29 cellular contexts compared by ENCODE assay signal in the genomic region with DNA sequence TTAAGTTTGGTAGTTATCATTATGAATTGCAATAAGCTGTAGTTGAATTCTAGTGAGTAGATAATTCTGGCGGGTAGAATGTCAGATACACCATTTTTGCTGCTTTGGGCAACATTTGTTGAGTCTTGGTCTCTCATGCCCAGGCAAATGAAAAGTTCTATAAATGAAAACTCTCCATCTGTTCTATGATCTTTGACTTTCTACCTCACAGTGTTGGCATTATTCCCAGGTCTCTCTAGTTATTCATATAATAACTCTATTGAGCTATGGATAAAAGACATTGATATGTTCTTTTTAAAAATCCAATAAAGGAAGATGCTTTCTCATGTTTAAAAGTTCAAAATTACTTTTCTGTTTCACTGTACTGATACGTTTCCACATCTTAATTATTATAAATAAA.
DNase-seq lines count a peak whose midpoint lies in the region; ATAC-seq, FAIRE-seq and TF ChIP-seq lines count a peak whose summit lies in the region.
"Had no signal": no experiment of that assay in that cellular context is flagged by ENCODE, and none has a peak within 500 bp of the region (broad histone marks: within the 10 kb centered on the region; RNA-seq: fewer than 3 reads in every experiment).

No MANE protein-coding gene starts in this region.

- H3K4me3 ChIP-seq in choroid plexus epithelial cell (ENCODE audit: low read depth, low read length): no peak overlapping the region
- no peak overlapping the region for H3K4me3 ChIP-seq in smooth muscle cell
- H3K4me3 ChIP-seq: gastroesophageal sphincter, HAP-1, lower lobe of right lung, Peyer's patch, SJSA1 had no signal

- H3F3A ChIP-seq in smooth muscle cell (ENCODE audit: low read depth): no peaks in the 10 kb centered on the region

- H2AFZ ChIP-seq in smooth muscle cell (ENCODE audit: low read depth): no peak overlapping the region

- TF ChIP-seq CTCF in choroid plexus epithelial cell (conservative IDR thresholded peaks at IDR 0.05; ENCODE audit: low read depth, low read length) (no peak), smooth muscle cell (IDR thresholded peaks at IDR 0.05; ENCODE audit: borderline replicate concordance, insufficient read depth, poor library complexity, severe bottlenecking) (no peak)

- FAIRE-seq in frontal cortex (lab: Jason Lieb, UNC): peak; percentile 31
- FAIRE-seq: HTR-8/SVneo, kidney had no signal

- no peaks in the 10 kb centered on the region for H3K4me1 ChIP-seq in smooth muscle cell (ENCODE audit: low read depth)
- H3K4me1 ChIP-seq: gastroesophageal sphincter, HAP-1, lower lobe of right lung, Peyer's patch, SJSA1 had no signal

- ATAC-seq in GM21360 (IDR thresholded peaks at IDR 0.05; ENCODE audit: unreplicated experiment): no peak
- no peak for ATAC-seq in stimulated activated naive CD8-positive, alpha-beta T cell treated with anti-CD3 and anti-CD28 coated beads, Interleukin-15, Interleukin-2, amounts not matched to agents 100 U/mL and 50 U/mL, for 24 hours
- ATAC-seq: activated naive CD8-positive, alpha-beta T cell treated with anti-CD3 and anti-CD28 coated beads, Interleukin-2, amount 50 U/mL, for 24 hours; gastroesophageal sphincter; lower lobe of right lung; stimulated activated memory B cell treated with anti-CD40 and anti-IgM and Interleukin-4, amounts not matched to agents 10 μg/mL and 1 μg/mL and 100 μg/mL, for 72 hours; T-helper 17 cell had no signal

- no peak overlapping the region for H3K4me2 ChIP-seq in smooth muscle cell

- DNase-seq in ELR (ENCODE audit: low read depth): peak; percentile 1
- DNase-seq in NCI-H2171 (lab: John Stamatoyannopoulos, UW): peak; percentile 78
- DNase-seq in choroid plexus epithelial cell (ENCODE audit: low read depth): peak; percentile 73
- DNase-seq in frontal cortex (ENCODE audit: low spot score in 2 of 2): no peak
- no peak for DNase-seq in smooth muscle cell (lab: John Stamatoyannopoulos, UW; ENCODE audit: unreplicated experiment)
- no peak for DNase-seq in stimulated activated naive CD8-positive, alpha-beta T cell treated with anti-CD3 and anti-CD28 coated beads, Interleukin-15, Interleukin-2, amounts not matched to agents 100 U/mL and 50 U/mL, for 24 hours
- no peak for DNase-seq in HUDEP-2 (lab: John Stamatoyannopoulos, UW; ENCODE audit: unreplicated experiment in 76 of 76)
- DNase-seq: activated effector memory CD4-positive, alpha-beta T cell treated with anti-CD3 and anti-CD28 coated beads, Interleukin-2, amount 50 U/mL, for 16 hours; activated naive CD8-positive, alpha-beta T cell treated with anti-CD3 and anti-CD28 coated beads, Interleukin-2, amount 50 U/mL, for 24 hours; activated T-cell treated with anti-CD3 and anti-CD28 coated beads for 4 hours; brain microvascular endothelial cell; cortex of kidney; DMS153; GDM1; kidney; lower lobe of right lung; MV-4-11; NCI-H2029 treated with DMSO at 0.1 percent for 48 hours; NCI-H510A; Peyer's patch; stimulated activated CD4-positive, alpha-beta T cell treated with anti-CD3 and anti-CD28 coated beads, Interleukin-2, amount 100 ng/mL, for 24 hours; T-helper 17 cell had no signal

- H3K9me3 ChIP-seq in smooth muscle cell (replicated peaks; ENCODE audit: low read depth): peaks cover 3% of the 10 kb centered on the region
- H3K9me3 ChIP-seq: gastroesophageal sphincter, HAP-1, lower lobe of right lung, Peyer's patch, SJSA1 had no signal

- 86% methylated on average over 2 of the region's 2 CpGs for WGBS in smooth muscle cell (ENCODE audit: low lambda C conversion rate)

- H3K36me3 ChIP-seq in smooth muscle cell (ENCODE audit: low read depth): no peaks in the 10 kb centered on the region
- H3K36me3 ChIP-seq: brain microvascular endothelial cell, gastroesophageal sphincter, HAP-1, lower lobe of right lung, Peyer's patch, SJSA1 had no signal

- no peaks in the 10 kb centered on the region for H3K27me3 ChIP-seq in smooth muscle cell (ENCODE audit: low read depth)
- H3K27me3 ChIP-seq: brain microvascular endothelial cell, gastroesophageal sphincter, Peyer's patch, SJSA1 had no signal

- no peaks in the 10 kb centered on the region for H3K79me2 ChIP-seq in smooth muscle cell (ENCODE audit: low read depth)

- no peaks in the 10 kb centered on the region for H4K20me1 ChIP-seq in smooth muscle cell (ENCODE audit: low read depth)

- no peak overlapping the region for H3K27ac ChIP-seq in smooth muscle cell (ENCODE audit: low read depth)
- H3K27ac ChIP-seq: brain microvascular endothelial cell, gastroesophageal sphincter, lower lobe of right lung, Peyer's patch, SJSA1, VCaP had no signal

- no peak overlapping the region for H3K9ac ChIP-seq in smooth muscle cell (ENCODE audit: low read depth)

Comparison
In these comparisons a context has a peak if more than half of its experiments do, and no peak if none do; other contexts are left out.
1. DNase-seq: peak in ELR (single experiment), NCI-H2171 (single experiment) and choroid plexus epithelial cell (single experiment); none in frontal cortex (0 of 2), smooth muscle cell (single experiment), stimulated activated naive CD8-positive, alpha-beta T cell treated with anti-CD3 and anti-CD28 coated beads, Interleukin-15, Interleukin-2, amounts not matched to agents 100 U/mL and 50 U/mL, for 24 hours (single experiment) and HUDEP-2 (0 of 76).